ENCODE assay signal across 36 cellular contexts in the genomic region with DNA sequence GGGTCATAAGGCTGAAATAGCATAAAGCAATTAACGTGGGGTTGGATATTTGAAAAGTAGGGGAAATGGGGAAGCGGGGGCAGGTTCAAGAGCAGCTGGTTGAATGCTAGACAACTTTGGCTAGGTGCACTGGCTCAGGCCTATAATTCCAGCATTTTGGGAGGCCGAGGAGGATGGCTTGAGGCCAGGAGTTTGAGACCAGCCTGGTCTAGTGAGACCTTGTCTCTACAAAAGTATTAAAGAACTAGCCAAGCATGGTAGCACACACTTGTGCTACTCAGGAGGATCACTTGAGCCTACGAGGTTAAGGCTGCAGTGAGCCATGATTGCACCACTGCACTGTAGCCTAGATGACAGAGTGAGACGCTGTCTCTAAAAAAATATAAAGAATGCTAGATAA.
"Had no signal": no experiment of that assay in that cellular context is flagged by ENCODE, and none has a peak within 500 bp of the region (broad histone marks: within the 10 kb centered on the region; RNA-seq: fewer than 3 reads in every experiment).

No MANE protein-coding gene starts in this region.

- H3K9me3 ChIP-seq: ascending aorta had no signal

- H3K27me3 Mint-ChIP-seq: activated B cell treated with CpG ODN at 0.5 μM for 24 hours; activated CD4-positive, alpha-beta memory T cell treated with anti-CD3 and anti-CD28 coated beads, Interleukin-2, amount 10 ng/mL, durations not matched to agents 7 days and 5 days; activated CD4-positive, alpha-beta T cell treated with anti-CD3 and anti-CD28 coated beads, Interleukin-2, amount 10 ng/mL, durations not matched to agents 24 days and 14 days; activated CD8-positive, alpha-beta memory T cell treated with anti-CD3 and anti-CD28 coated beads, Interleukin-2, amount 10 ng/mL, durations not matched to agents 7 days and 5 days; activated naive CD4-positive, alpha-beta T cell treated with anti-CD3 and anti-CD28 coated beads, Interleukin-2, amount 10 ng/mL, durations not matched to agents 7 days and 5 days; activated naive CD4-positive, alpha-beta T cell treated with anti-CD3 and anti-CD28 coated beads, Interleukin-2, amount 50 U/mL, for 24 hours; activated naive CD8-positive, alpha-beta T cell; activated naive CD8-positive, alpha-beta T cell treated with anti-CD3 and anti-CD28 coated beads, Interleukin-2, amount 10 ng/mL, durations not matched to agents 7 days and 5 days; activated naive CD8-positive, alpha-beta T cell treated with anti-CD3 and anti-CD28 coated beads, Interleukin-2, amount 50 U/mL, for 24 hours; activated T-cell treated with anti-CD3 and anti-CD28 coated beads, Interleukin-2, amount 50 U/mL, for 24 hours; brain had no signal

- ATAC-seq: activated CD8-positive, alpha-beta memory T cell treated with anti-CD3 and anti-CD28 coated beads, Interleukin-2, amount 10 ng/mL, durations not matched to agents 7 days and 5 days; activated CD8-positive, alpha-beta T cell treated with anti-CD3 and anti-CD28 coated beads, Interleukin-2, amount 10 ng/mL, durations not matched to agents 7 days and 5 days; activated naive CD8-positive, alpha-beta T cell treated with anti-CD3 and anti-CD28 coated beads, Interleukin-2, amount 50 U/mL, for 24 hours had no signal

- H3K27me3 ChIP-seq: ascending aorta, cardiac muscle cell had no signal

- H3K4me3 ChIP-seq: ascending aorta, cardiac muscle cell had no signal

- H3K4me3 Mint-ChIP-seq: activated B cell treated with CpG ODN at 0.5 μM for 24 hours; activated CD4-positive, alpha-beta memory T cell treated with anti-CD3 and anti-CD28 coated beads, Interleukin-2, amount 10 ng/mL, durations not matched to agents 7 days and 5 days; activated CD4-positive, alpha-beta T cell treated with anti-CD3 and anti-CD28 coated beads, Interleukin-2, amount 10 ng/mL, durations not matched to agents 24 days and 14 days; activated CD8-positive, alpha-beta memory T cell treated with anti-CD3 and anti-CD28 coated beads, Interleukin-2, amount 10 ng/mL, durations not matched to agents 7 days and 5 days; activated CD8-positive, alpha-beta T cell treated with anti-CD3 and anti-CD28 coated beads, Interleukin-2, amount 10 ng/mL, durations not matched to agents 7 days and 5 days; activated naive CD4-positive, alpha-beta T cell treated with anti-CD3 and anti-CD28 coated beads, Interleukin-2, amount 10 ng/mL, durations not matched to agents 7 days and 5 days; activated naive CD4-positive, alpha-beta T cell treated with anti-CD3 and anti-CD28 coated beads, Interleukin-2, amount 50 U/mL, for 24 hours; activated naive CD8-positive, alpha-beta T cell; activated naive CD8-positive, alpha-beta T cell treated with anti-CD3 and anti-CD28 coated beads, Interleukin-2, amount 10 ng/mL, durations not matched to agents 7 days and 5 days; activated naive CD8-positive, alpha-beta T cell treated with anti-CD3 and anti-CD28 coated beads, Interleukin-2, amount 50 U/mL, for 24 hours; activated T-cell treated with anti-CD3 and anti-CD28 coated beads, Interleukin-2, amount 50 U/mL, for 24 hours; brain; T-helper 1 cell treated with Interleukin-12 subunit alpha and Interleukin-12 subunit beta and Interleukin-4 antibody, amounts not matched to agents 30 μg/mL and 1 μg/mL, for 36 hours; T-helper 2 cell treated with Interferon-gamma antibody and Interleukin-4, amounts not matched to agents 5 μg/mL and 100 μg/mL, for 36 hours had no signal

- H3K9me3 Mint-ChIP-seq: activated B cell treated with CpG ODN at 0.5 μM for 24 hours; activated CD4-positive, alpha-beta memory T cell treated with anti-CD3 and anti-CD28 coated beads, Interleukin-2, amount 10 ng/mL, durations not matched to agents 7 days and 5 days; activated CD4-positive, alpha-beta T cell treated with anti-CD3 and anti-CD28 coated beads, Interleukin-2, amount 10 ng/mL, durations not matched to agents 24 days and 14 days; activated naive CD4-positive, alpha-beta T cell treated with anti-CD3 and anti-CD28 coated beads, Interleukin-2, amount 10 ng/mL, durations not matched to agents 7 days and 5 days; activated naive CD4-positive, alpha-beta T cell treated with anti-CD3 and anti-CD28 coated beads, Interleukin-2, amount 50 U/mL, for 24 hours; activated naive CD8-positive, alpha-beta T cell treated with anti-CD3 and anti-CD28 coated beads, Interleukin-2, amount 10 ng/mL, durations not matched to agents 7 days and 5 days; activated naive CD8-positive, alpha-beta T cell treated with anti-CD3 and anti-CD28 coated beads, Interleukin-2, amount 50 U/mL, for 24 hours; activated T-cell treated with anti-CD3 and anti-CD28 coated beads, Interleukin-2, amount 50 U/mL, for 24 hours; activated T-helper 2 cell treated with anti-CD3 and anti-CD28 coated beads, Interferon-gamma antibody, Interleukin-2, Interleukin-4, amounts not matched to agents 10 μg/mL and 5 μg/mL and 100 μg/mL, durations not matched to agents 14 hours and 24 hours and 36 hours; brain; T-helper 1 cell treated with Interleukin-12 subunit alpha and Interleukin-12 subunit beta and Interleukin-4 antibody, amounts not matched to agents 30 μg/mL and 1 μg/mL, for 36 hours; T-helper 2 cell treated with Interferon-gamma antibody and Interleukin-4, amounts not matched to agents 5 μg/mL and 100 μg/mL, for 36 hours had no signal

- FAIRE-seq: bronchial epithelial cell, TTC549 had no signal

- H3K27ac ChIP-seq: ascending aorta, cardiac muscle cell, VCaP had no signal

- DNase-seq: activated B cell treated with CpG ODN at 0.5 μM for 24 hours; activated CD4-positive, alpha-beta memory T cell treated with anti-CD3 and anti-CD28 coated beads, Interleukin-2, amount 10 ng/mL, durations not matched to agents 7 days and 5 days; activated CD4-positive, alpha-beta T cell treated with anti-CD3 and anti-CD28 coated beads for 4 hours; activated CD4-positive, alpha-beta T cell treated with anti-CD3 and anti-CD28 coated beads, Interleukin-2, amount 10 ng/mL, durations not matched to agents 24 days and 14 days; activated CD4-positive, alpha-beta T cell treated with anti-CD3 and anti-CD28 coated beads, Interleukin-2, amount 50 U/mL, for 1 hour; activated CD4-positive, alpha-beta T cell treated with anti-CD3 and anti-CD28 coated beads, Interleukin-2, amount 50 U/mL, for 4 hours; activated CD4-positive, CD25-positive, alpha-beta regulatory T cell treated with anti-CD3 and anti-CD28 coated beads, Interleukin-2, amount 50 U/mL, for 72 hours; activated CD8-positive, alpha-beta memory T cell treated with anti-CD3 and anti-CD28 coated beads for 24 hours; activated CD8-positive, alpha-beta memory T cell treated with anti-CD3 and anti-CD28 coated beads, Interleukin-2, amount 10 ng/mL, durations not matched to agents 7 days and 5 days; activated CD8-positive, alpha-beta memory T cell treated with anti-CD3 and anti-CD28 coated beads, Interleukin-2, amount 50 U/mL, for 48 hours; activated CD8-positive, alpha-beta T cell treated with anti-CD3 and anti-CD28 coated beads, Interleukin-2, amount 10 ng/mL, durations not matched to agents 7 days and 5 days; activated effector memory CD4-positive, alpha-beta T cell treated with Interleukin-2 at 50 U/mL for 16 hours; activated gamma-delta T cell; activated naive CD4-positive, alpha-beta T cell treated with anti-CD3 and anti-CD28 coated beads, Interleukin-2, amount 10 ng/mL, durations not matched to agents 7 days and 5 days; activated naive CD4-positive, alpha-beta T cell treated with Interleukin-2 at 50 U/mL for 16 hours; activated naive CD8-positive, alpha-beta T cell treated with anti-CD3 and anti-CD28 coated beads, Interleukin-2, amount 10 ng/mL, durations not matched to agents 7 days and 5 days; activated naive CD8-positive, alpha-beta T cell treated with anti-CD3 and anti-CD28 coated beads, Interleukin-2, amount 50 U/mL, for 24 hours; activated T-cell treated with anti-CD3 and anti-CD28 coated beads, Interleukin-2, amount 50 U/mL, for 24 hours; amygdala; anterior cingulate cortex; central memory CD4-positive, alpha-beta T cell; SW 1271; T-helper 1 cell; T-helper 2 cell; T-helper 9 cell had no signal

- H3K27ac Mint-ChIP-seq: activated B cell treated with CpG ODN at 0.5 μM for 24 hours; activated CD4-positive, alpha-beta memory T cell treated with anti-CD3 and anti-CD28 coated beads, Interleukin-2, amount 10 ng/mL, durations not matched to agents 7 days and 5 days; activated CD4-positive, alpha-beta T cell treated with anti-CD3 and anti-CD28 coated beads, Interleukin-2, amount 10 ng/mL, durations not matched to agents 24 days and 14 days; activated CD8-positive, alpha-beta memory T cell treated with anti-CD3 and anti-CD28 coated beads, Interleukin-2, amount 10 ng/mL, durations not matched to agents 7 days and 5 days; activated CD8-positive, alpha-beta T cell treated with anti-CD3 and anti-CD28 coated beads, Interleukin-2, amount 10 ng/mL, durations not matched to agents 7 days and 5 days; activated naive CD4-positive, alpha-beta T cell treated with anti-CD3 and anti-CD28 coated beads, Interleukin-2, amount 10 ng/mL, durations not matched to agents 7 days and 5 days; activated naive CD4-positive, alpha-beta T cell treated with anti-CD3 and anti-CD28 coated beads, Interleukin-2, amount 50 U/mL, for 24 hours; activated naive CD8-positive, alpha-beta T cell; activated naive CD8-positive, alpha-beta T cell treated with anti-CD3 and anti-CD28 coated beads, Interleukin-2, amount 10 ng/mL, durations not matched to agents 7 days and 5 days; activated naive CD8-positive, alpha-beta T cell treated with anti-CD3 and anti-CD28 coated beads, Interleukin-2, amount 50 U/mL, for 24 hours; activated T-cell treated with anti-CD3 and anti-CD28 coated beads, Interleukin-2, amount 50 U/mL, for 24 hours; activated T-helper 2 cell treated with anti-CD3 and anti-CD28 coated beads, Interferon-gamma antibody, Interleukin-2, Interleukin-4, amounts not matched to agents 10 μg/mL and 5 μg/mL and 100 μg/mL, durations not matched to agents 14 hours and 24 hours and 36 hours; brain; T-helper 1 cell treated with Interleukin-12 subunit alpha and Interleukin-12 subunit beta and Interleukin-4 antibody, amounts not matched to agents 30 μg/mL and 1 μg/mL, for 36 hours; T-helper 2 cell treated with Interferon-gamma antibody and Interleukin-4, amounts not matched to agents 5 μg/mL and 100 μg/mL, for 36 hours had no signal
